16 cellular contexts compared by ENCODE assay signal in the genomic region with DNA sequence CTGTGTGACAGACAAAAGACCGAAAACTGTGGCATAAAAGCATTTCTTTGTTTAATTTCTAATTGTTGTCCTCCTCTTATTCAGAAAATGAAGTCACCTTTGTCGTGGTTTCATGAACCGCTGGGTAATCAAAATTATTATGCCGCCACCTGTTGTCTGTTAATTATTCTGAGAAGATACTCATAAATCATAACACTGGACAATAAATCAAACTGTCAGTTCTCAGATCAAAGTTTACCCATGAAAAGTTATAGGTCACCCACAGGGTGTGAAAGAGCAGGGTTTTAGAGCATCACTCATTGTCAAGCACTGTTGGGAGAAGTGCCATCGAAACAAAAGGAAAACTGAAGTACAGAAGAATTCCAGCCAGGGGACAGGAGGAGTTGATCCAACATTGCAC.
DNase-seq lines count a peak whose midpoint lies in the region; ATAC-seq and TF ChIP-seq lines count a peak whose summit lies in the region.
"Had no signal": no experiment of that assay in that cellular context is flagged by ENCODE, and none has a peak within 500 bp of the region (broad histone marks: within the 10 kb centered on the region; RNA-seq: fewer than 3 reads in every experiment).

No MANE protein-coding gene starts in this region.

- no peak for TF ChIP-seq EP300 in stomach (IDR thresholded peaks at IDR 0.05)

- 64 to 73% (median 67%) methylated on average over 5 of the region's 5 CpGs for WGBS in stomach, 5 donors

- no peak for TF ChIP-seq CTCF in right atrium auricular region (IDR thresholded peaks at IDR 0.05)
- no peak for TF ChIP-seq CTCF in stomach (IDR thresholded peaks at IDR 0.05)

- TF ChIP-seq POLR2A in stomach (IDR thresholded peaks at IDR 0.05), result no peak

- intact Hi-C loops in stomach (cut with DNase I; ENCODE audit: low total_unique reads), result no loop called here

- no peak for ATAC-seq in HG03378 (IDR thresholded peaks at IDR 0.05; ENCODE audit: unreplicated experiment)
- ATAC-seq: A549, GM23338, HepG2 had no signal

- peak; percentile 51 for DNase-seq in NCI-H1417 treated with DMSO at 0.1 percent for 48 hours (lab: John Stamatoyannopoulos, UW)
- peak; percentile 67 for DNase-seq in SW480 (ENCODE audit: low spot score)
- DNase-seq in kidney tubule cell (ENCODE audit: low spot score), result peak; percentile 36
- DNase-seq in right atrium auricular region (ENCODE audit: low spot score), result no peak
- DNase-seq in effector CD8-positive, alpha-beta T cell (lab: John Stamatoyannopoulos, UW), result no peak
- DNase-seq in stomach, result no peak
- DNase-seq: BE2C; CD4-positive, alpha-beta memory T cell; DMS79 treated with DMSO at 0.1 percent for 48 hours; EL; H7 had no signal

- H3K4me1 ChIP-seq in right atrium auricular region (no peaks in the 10 kb centered on the region), stomach (no peaks in the 10 kb centered on the region)
- H3K4me1 ChIP-seq: A549, BE2C had no signal

- H3K4me3 ChIP-seq in right atrium auricular region (no peak overlapping the region), stomach (no peak overlapping the region)
- H3K4me3 ChIP-seq: A549, GM23338 had no signal

- H3K27ac ChIP-seq in right atrium auricular region (no peak overlapping the region), stomach (no peak overlapping the region)
- H3K27ac ChIP-seq: A549, C4-2B had no signal

- H3K9me3 ChIP-seq in right atrium auricular region (no peaks in the 10 kb centered on the region), stomach (no peaks in the 10 kb centered on the region)
- H3K9me3 ChIP-seq: A549, BE2C had no signal

- no peaks in the 10 kb centered on the region for H3K36me3 ChIP-seq in right atrium auricular region
- no peaks in the 10 kb centered on the region for H3K36me3 ChIP-seq in stomach
- H3K36me3 ChIP-seq: BE2C had no signal

- H3K27me3 ChIP-seq in right atrium auricular region (no peaks in the 10 kb centered on the region), stomach (peaks cover 0 to 3% (median 0%) of the 10 kb centered on the region in 3 donors)

Comparison
In these comparisons a context has a peak if more than half of its experiments do, and no peak if none do; other contexts are left out.
1. DNase-seq: peak in NCI-H1417 treated with DMSO at 0.1 percent for 48 hours (single experiment), SW480 (single experiment) and kidney tubule cell (single experiment); none in right atrium auricular region (single experiment), effector CD8-positive, alpha-beta T cell (single experiment) and stomach (single experiment).